Comparison of ENCODE assay signal across 19 cellular contexts in genomic region chr15:22944651-22945050, GRCh38. TPM values are rescaled to one million over a fixed set of nuclear protein-coding genes. Genes with fewer than 3 reads are reported as not detected.
DNase-seq lines count a peak whose midpoint lies in the region; ATAC-seq and TF ChIP-seq lines count a peak whose summit lies in the region.
"Had no signal": no experiment of that assay in that cellular context is flagged by ENCODE, and none has a peak within 500 bp of the region (broad histone marks: within the 10 kb centered on the region; RNA-seq: fewer than 3 reads in every experiment).

No MANE protein-coding gene starts in this region.

- no peak overlapping the region for H3K4me3 Mint-ChIP-seq in progenitor cell of endocrine pancreas (ENCODE audit: low read depth)
- H3K4me3 Mint-ChIP-seq: stimulated activated naive B cell treated with anti-CD40 and anti-IgM and Interleukin-4, amounts not matched to agents 10 μg/mL and 1 μg/mL and 100 μg/mL, for 72 hours had no signal

- H3K27ac ChIP-seq in stomach smooth muscle (ENCODE audit: low read length), result peak overlapping the region; percentile 41
- H3K27ac ChIP-seq: 22Rv1, C4-2B, cardiac muscle cell had no signal

- no peak overlapping the region for H3K4me3 ChIP-seq in epithelial cell of esophagus (ENCODE audit: low read length)
- H3K4me3 ChIP-seq in stomach smooth muscle (ENCODE audit: low read length in 2 of 2), result no peak overlapping the region
- H3K4me3 ChIP-seq: cardiac muscle cell, heart left ventricle had no signal

- H3K9ac ChIP-seq in stomach smooth muscle (ENCODE audit: low read length in 2 of 2), result no peak overlapping the region

- no peak for ATAC-seq in HG03439 (IDR thresholded peaks at IDR 0.05; ENCODE audit: unreplicated experiment)
- ATAC-seq: heart left ventricle; sciatic nerve; stimulated activated naive B cell treated with anti-CD40 and anti-IgM and Interleukin-4, amounts not matched to agents 10 μg/mL and 1 μg/mL and 100 μg/mL, for 72 hours had no signal

- peaks cover 15% of the 10 kb centered on the region for H3K36me3 Mint-ChIP-seq in progenitor cell of endocrine pancreas (ENCODE audit: insufficient read depth)

- H3K27me3 ChIP-seq in stomach smooth muscle (ENCODE audit: control insufficient read depth in 1 of 2, insufficient read depth in 2 of 2, low read length in 2 of 2), result no peaks in the 10 kb centered on the region
- H3K27me3 ChIP-seq: cardiac muscle cell, heart left ventricle had no signal

- H3K27me3 Mint-ChIP-seq in progenitor cell of endocrine pancreas, result no peaks in the 10 kb centered on the region

- H3K9me3 Mint-ChIP-seq in progenitor cell of endocrine pancreas (ENCODE audit: low read depth), result no peaks in the 10 kb centered on the region
- H3K9me3 Mint-ChIP-seq: stimulated activated naive B cell treated with anti-CD40 and anti-IgM and Interleukin-4, amounts not matched to agents 10 μg/mL and 1 μg/mL and 100 μg/mL, for 72 hours had no signal

- peaks cover 21% of the 10 kb centered on the region for H3K4me1 ChIP-seq in stomach smooth muscle (ENCODE audit: control insufficient read depth, insufficient read depth, low read length)

- H3K36me3 ChIP-seq in stomach smooth muscle (ENCODE audit: control insufficient read depth in 2 of 2, insufficient read depth in 2 of 2, low read length in 2 of 2), result peaks cover 25% of the 10 kb centered on the region in 2 donors

- H3K4me1 Mint-ChIP-seq in progenitor cell of endocrine pancreas (ENCODE audit: low read depth), result peaks cover 24% of the 10 kb centered on the region

- H3K9me3 ChIP-seq in stomach smooth muscle (ENCODE audit: control insufficient read depth in 2 of 2, low read length in 2 of 2), result no peaks in the 10 kb centered on the region
- H3K9me3 ChIP-seq: heart left ventricle had no signal

- DNase-seq in NCI-H1092 treated with DMSO at 0.1 percent for 48 hours (lab: John Stamatoyannopoulos, UW) (peak; percentile 2), NCI-H1092 (lab: John Stamatoyannopoulos, UW) (no peak), NCI-H345 (lab: John Stamatoyannopoulos, UW) (peak; percentile 86), epithelial cell of esophagus (ENCODE audit: low read depth) (peak; percentile 83), progenitor cell of endocrine pancreas (ENCODE audit: low spot score, unreplicated experiment) (no peak), activated T-cell treated with anti-CD3 and anti-CD28 coated beads for 4 hours (no peak)
- DNase-seq: activated CD4-positive, CD25-positive, alpha-beta regulatory T cell; activated CD8-positive, alpha-beta memory T cell treated with anti-CD3 and anti-CD28 coated beads, Interleukin-2, amount 50 U/mL, for 4 hours; activated naive CD4-positive, alpha-beta T cell treated with anti-CD3 and anti-CD28 coated beads, Interleukin-2, amount 50 U/mL, for 16 hours; heart left ventricle; IMR-90; NCI-H1930; stimulated activated naive B cell treated with anti-CD40 and anti-IgM and Interleukin-4, amounts not matched to agents 10 μg/mL and 1 μg/mL and 100 μg/mL, for 72 hours had no signal

- H3K27ac Mint-ChIP-seq in progenitor cell of endocrine pancreas, result no peak overlapping the region
- H3K27ac Mint-ChIP-seq: stimulated activated naive B cell treated with anti-CD40 and anti-IgM and Interleukin-4, amounts not matched to agents 10 μg/mL and 1 μg/mL and 100 μg/mL, for 72 hours had no signal

- TF ChIP-seq CTCF in epithelial cell of esophagus (IDR thresholded peaks at IDR 0.05; ENCODE audit: insufficient read depth, low read depth, low read length, missing control alignments), result no peak
- no peak for TF ChIP-seq CTCF in progenitor cell of endocrine pancreas (IDR thresholded peaks at IDR 0.05; ENCODE audit: unreplicated experiment)

RNA-seq across cellular contexts. Expression of gene CYFIP1, which starts 35.5 kb away (rescaled TPM):
- total RNA-seq in progenitor cell of endocrine pancreas, result 169 and 175 TPM in 2 replicates

Comparison
In these comparisons a context has a peak if more than half of its experiments do, and no peak if none do; other contexts are left out.
1. DNase-seq: peak in NCI-H1092 treated with DMSO at 0.1 percent for 48 hours (single experiment), NCI-H345 (single experiment) and epithelial cell of esophagus (single experiment); none in NCI-H1092 (single experiment), progenitor cell of endocrine pancreas (single experiment) and activated T-cell treated with anti-CD3 and anti-CD28 coated beads for 4 hours (single experiment).